ENCODE assay signal across 8 cellular contexts in genomic region chr7:95246935-95247370, GRCh38.
DNase-seq lines count a peak whose midpoint lies in the region; ATAC-seq and TF ChIP-seq lines count a peak whose summit lies in the region.

No MANE protein-coding gene starts in this region.

- no peaks in the 10 kb centered on the region for H3K4me1 ChIP-seq in right cardiac atrium (ENCODE audit: control insufficient read depth, insufficient read depth, low read length)

- ATAC-seq in HG03565 (IDR thresholded peaks at IDR 0.05; ENCODE audit: unreplicated experiment): peak; percentile 80
- ATAC-seq in right cardiac atrium: peak; percentile 79 to 89

- H3K27ac ChIP-seq in AG04450 (ENCODE audit: low read depth, low read length) (no peak overlapping the region), right cardiac atrium (ENCODE audit: low read length) (no peak overlapping the region)

- no peaks in the 10 kb centered on the region for H3K27me3 ChIP-seq in AG04450 (ENCODE audit: control insufficient read depth, insufficient read depth, low read length)
- H3K27me3 ChIP-seq in right cardiac atrium (ENCODE audit: control insufficient read depth, insufficient read depth): no peaks in the 10 kb centered on the region

- intact Hi-C loops in right cardiac atrium (cut with DNase I): loop anchor here in 1 of 4 donors (5.0 kb wide), 1 partner anchor 800 kb away; no protein-coding TSS in a partner anchor

- 3% methylated on average over 5 of the region's 5 CpGs for WGBS in right cardiac atrium

- CTCF ChIA-PET in AG04450 (lab: Charles Lee): interaction anchor here (0.6 to 2.4 kb wide), 19 partner anchors 8 to 1893 kb away, joined by 3 to 79 read pairs (median 4); no protein-coding TSS in a partner anchor

- TF ChIP-seq CTCF in AG04450 (IDR thresholded peaks at IDR 0.05; ENCODE audit: low read depth, low read length): peak; percentile 57
- TF ChIP-seq CTCF in GM12874 (IDR thresholded peaks at IDR 0.05; ENCODE audit: insufficient read depth, low read depth, low read length): peak; percentile 68

- H3K9me3 ChIP-seq in AG04450 (ENCODE audit: control insufficient read depth, insufficient read depth, low read length) (no peaks in the 10 kb centered on the region), right cardiac atrium (ENCODE audit: control insufficient read depth, low read length) (no peaks in the 10 kb centered on the region)

- H3K4me3 ChIP-seq in AG04450 (ENCODE audit: low read depth, low read length) (no peak overlapping the region), right cardiac atrium (ENCODE audit: low read length) (no peak overlapping the region)

- DNase-seq in AG04450 (ENCODE audit: low read depth, low spot score): peak; percentile 18
- DNase-seq in NCI-H510A (lab: John Stamatoyannopoulos, UW): peak; percentile 22
- peak in 46 of 56 donors; percentile 3 to 82 (median 32) for DNase-seq in amygdala (lab: John Stamatoyannopoulos, UW)
- peak in 2 of 3 donors; percentile 7 to 22 for DNase-seq in right cardiac atrium
- DNase-seq in putamen (ENCODE audit: low spot score): peak; percentile 87
- no peak for DNase-seq in stimulated activated naive CD4-positive, alpha-beta T cell (lab: John Stamatoyannopoulos, UW)

- POLR2A ChIA-PET in AG04450 (lab: Yijun Ruan, JAX): no interaction called here

Comparison
In these comparisons a context has a peak if more than half of its experiments do, and no peak if none do; other contexts are left out.
1. DNase-seq: peak in AG04450 (single experiment), NCI-H510A (single experiment), amygdala (46 of 56), right cardiac atrium (2 of 3) and putamen (single experiment); none in stimulated activated naive CD4-positive, alpha-beta T cell (0 of 6).